In genomic region chr11:120499859-120500258, GRCh38 we compare ENCODE assay signal across 17 cellular contexts. TPM values are rescaled to one million over a fixed set of nuclear protein-coding genes. Genes with fewer than 3 reads are reported as not detected.
"Had no signal": no experiment of that assay in that cellular context is flagged by ENCODE, and none has a peak within 500 bp of the region (broad histone marks: within the 10 kb centered on the region; RNA-seq: fewer than 3 reads in every experiment).

No MANE protein-coding gene starts in this region.

- H3K27ac ChIP-seq: heart right ventricle, pancreas, tibial nerve, upper lobe of right lung had no signal

- H3K27me3 ChIP-seq: upper lobe of right lung had no signal

- H3K36me3 Mint-ChIP-seq: naive thymus-derived CD8-positive, alpha-beta T cell; stimulated activated effector memory CD8-positive, alpha-beta T cell treated with anti-CD3 and anti-CD28 coated beads, Interleukin-12 subunit alpha, Interleukin-12 subunit beta, amount 100 ng/mL, for 72 hours had no signal

- H3K4me1 Mint-ChIP-seq: naive thymus-derived CD8-positive, alpha-beta T cell; stimulated activated effector memory CD8-positive, alpha-beta T cell treated with anti-CD3 and anti-CD28 coated beads, Interleukin-12 subunit alpha, Interleukin-12 subunit beta, amount 100 ng/mL, for 72 hours had no signal

- H3K27ac Mint-ChIP-seq: naive thymus-derived CD8-positive, alpha-beta T cell; progenitor cell of endocrine pancreas; stimulated activated effector memory CD8-positive, alpha-beta T cell treated with anti-CD3 and anti-CD28 coated beads, Interleukin-12 subunit alpha, Interleukin-12 subunit beta, amount 100 ng/mL, for 72 hours had no signal

- H3K4me3 Mint-ChIP-seq: naive thymus-derived CD8-positive, alpha-beta T cell; neural crest cell; stimulated activated effector memory CD8-positive, alpha-beta T cell treated with anti-CD3 and anti-CD28 coated beads, Interleukin-12 subunit alpha, Interleukin-12 subunit beta, amount 100 ng/mL, for 72 hours had no signal

- H3K9me3 Mint-ChIP-seq: naive thymus-derived CD8-positive, alpha-beta T cell; neural crest cell; stimulated activated effector memory CD8-positive, alpha-beta T cell treated with anti-CD3 and anti-CD28 coated beads, Interleukin-12 subunit alpha, Interleukin-12 subunit beta, amount 100 ng/mL, for 72 hours had no signal

- H3K4me1 ChIP-seq: pancreas, upper lobe of right lung had no signal

- ATAC-seq: esophagus mucosa; naive thymus-derived CD8-positive, alpha-beta T cell; pancreas; stimulated activated effector memory CD8-positive, alpha-beta T cell treated with anti-CD3 and anti-CD28 coated beads, Interleukin-12 subunit alpha, Interleukin-12 subunit beta, amount 100 ng/mL, for 72 hours; stimulated activated naive CD8-positive, alpha-beta T cell treated with anti-CD3 and anti-CD28 coated beads, Interleukin-15, Interleukin-2, amounts not matched to agents 100 U/mL and 50 U/mL, for 24 hours; upper lobe of right lung had no signal

- H3K36me3 ChIP-seq: heart right ventricle, pancreas, upper lobe of right lung had no signal

- H3K9me3 ChIP-seq: heart right ventricle, pancreas, tibial nerve, upper lobe of right lung had no signal

- DNase-seq: cortex of kidney; effector memory CD4-positive, alpha-beta T cell; heart right ventricle; hypothalamus; kidney glomerular epithelial cell; naive thymus-derived CD8-positive, alpha-beta T cell; nucleus accumbens; pancreas; stimulated activated CD4-positive, alpha-beta T cell treated with anti-CD3 and anti-CD28 coated beads, Interleukin-4, amount 100 ng/mL, for 1 hour; stimulated activated CD8-positive, alpha-beta memory T cell treated with anti-CD3 and anti-CD28 coated beads, Interleukin-4, amount 100 ng/mL, for 48 hours; stimulated activated naive CD8-positive, alpha-beta T cell treated with anti-CD3 and anti-CD28 coated beads, Interleukin-15, Interleukin-2, amounts not matched to agents 100 U/mL and 50 U/mL, for 24 hours; upper lobe of right lung had no signal

- H3K4me3 ChIP-seq: heart right ventricle, pancreas, tibial nerve, upper lobe of right lung had no signal

RNA-seq across cellular contexts. Expression of gene GRIK4, which starts 11.7 kb away (rescaled TPM):
- total RNA-seq: naive thymus-derived CD8-positive, alpha-beta T cell; pancreas; progenitor cell of endocrine pancreas had no signal
